In the genomic region with DNA sequence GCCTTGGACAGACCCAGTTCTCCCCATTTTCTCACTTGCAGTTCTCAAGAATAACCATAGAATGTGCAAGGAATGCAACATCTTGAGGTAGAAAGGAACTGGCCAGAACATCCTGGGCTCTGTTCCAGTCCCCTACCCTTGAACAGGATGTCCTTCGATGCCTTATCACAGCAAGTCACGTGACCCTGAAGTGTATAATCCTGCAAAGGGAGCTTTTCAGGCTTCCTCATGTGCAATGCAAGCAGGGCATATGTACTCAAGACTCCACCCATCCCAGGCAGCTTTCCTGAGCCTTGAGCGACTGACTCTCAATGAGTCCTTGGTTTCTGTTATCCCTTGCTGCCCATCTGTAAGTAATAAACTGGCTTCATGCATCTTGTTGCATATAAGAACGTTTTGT, we compare ENCODE assay signal across 2 cellular contexts.
TF ChIP-seq lines count a peak whose summit lies in the region.

No MANE protein-coding gene starts in this region.

TF ChIP-seq in SK-N-SH, 30 proteins besides CTCF, POLR2A, EP300 and RAD21 (continued from another document):
- TF ChIP-seq YY1 (IDR thresholded peaks at IDR 0.05; ENCODE audit: low read depth) = no peak
- TF ChIP-seq, protein P1, sequence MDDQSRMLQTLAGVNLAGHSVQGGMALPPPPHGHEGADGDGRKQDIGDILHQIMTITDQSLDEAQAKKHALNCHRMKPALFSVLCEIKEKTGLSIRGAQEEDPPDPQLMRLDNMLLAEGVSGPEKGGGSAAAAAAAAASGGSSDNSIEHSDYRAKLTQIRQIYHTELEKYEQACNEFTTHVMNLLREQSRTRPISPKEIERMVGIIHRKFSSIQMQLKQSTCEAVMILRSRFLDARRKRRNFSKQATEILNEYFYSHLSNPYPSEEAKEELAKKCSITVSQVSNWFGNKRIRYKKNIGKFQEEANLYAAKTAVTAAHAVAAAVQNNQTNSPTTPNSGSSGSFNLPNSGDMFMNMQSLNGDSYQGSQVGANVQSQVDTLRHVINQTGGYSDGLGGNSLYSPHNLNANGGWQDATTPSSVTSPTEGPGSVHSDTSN (IDR thresholded peaks at IDR 0.05) = no peak

TF ChIP-seq in SK-N-SH treated with all-trans-retinoic acid at 6 μM for 48 hours, 23 proteins besides CTCF, POLR2A, EP300 and RAD21 (continued from another document):
- TF ChIP-seq CSRNP3 (CRISPR knock-in tag; IDR thresholded peaks at IDR 0.05) (no peak), POU6F1 (CRISPR knock-in tag; IDR thresholded peaks at IDR 0.05; ENCODE audit: borderline replicate concordance, low read depth) (no peak), PATZ1 (CRISPR knock-in tag; IDR thresholded peaks at IDR 0.05; ENCODE audit: borderline replicate concordance) (no peak), ZNF8 (CRISPR knock-in tag; IDR thresholded peaks at IDR 0.05) (no peak), ZNF70 (CRISPR knock-in tag; IDR thresholded peaks at IDR 0.05) (no peak), TOX (CRISPR knock-in tag; IDR thresholded peaks at IDR 0.05; ENCODE audit: borderline replicate concordance) (no peak), TCF4 (CRISPR knock-in tag; IDR thresholded peaks at IDR 0.05; ENCODE audit: borderline replicate concordance) (no peak), GLIS3 (CRISPR knock-in tag; IDR thresholded peaks at IDR 0.05) (no peak), ZNF565 (CRISPR knock-in tag; conservative IDR thresholded peaks at IDR 0.05; ENCODE audit: low read depth) (no peak)
- TF ChIP-seq, protein P2, sequence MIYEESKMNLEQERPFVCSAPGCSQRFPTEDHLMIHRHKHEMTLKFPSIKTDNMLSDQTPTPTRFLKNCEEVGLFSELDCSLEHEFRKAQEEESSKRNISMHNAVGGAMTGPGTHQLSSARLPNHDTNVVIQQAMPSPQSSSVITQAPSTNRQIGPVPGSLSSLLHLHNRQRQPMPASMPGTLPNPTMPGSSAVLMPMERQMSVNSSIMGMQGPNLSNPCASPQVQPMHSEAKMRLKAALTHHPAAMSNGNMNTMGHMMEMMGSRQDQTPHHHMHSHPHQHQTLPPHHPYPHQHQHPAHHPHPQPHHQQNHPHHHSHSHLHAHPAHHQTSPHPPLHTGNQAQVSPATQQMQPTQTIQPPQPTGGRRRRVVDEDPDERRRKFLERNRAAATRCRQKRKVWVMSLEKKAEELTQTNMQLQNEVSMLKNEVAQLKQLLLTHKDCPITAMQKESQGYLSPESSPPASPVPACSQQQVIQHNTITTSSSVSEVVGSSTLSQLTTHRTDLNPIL (CRISPR knock-in tag; IDR thresholded peaks at IDR 0.05; ENCODE audit: low read depth) = no peak
- TF ChIP-seq, protein P3, sequence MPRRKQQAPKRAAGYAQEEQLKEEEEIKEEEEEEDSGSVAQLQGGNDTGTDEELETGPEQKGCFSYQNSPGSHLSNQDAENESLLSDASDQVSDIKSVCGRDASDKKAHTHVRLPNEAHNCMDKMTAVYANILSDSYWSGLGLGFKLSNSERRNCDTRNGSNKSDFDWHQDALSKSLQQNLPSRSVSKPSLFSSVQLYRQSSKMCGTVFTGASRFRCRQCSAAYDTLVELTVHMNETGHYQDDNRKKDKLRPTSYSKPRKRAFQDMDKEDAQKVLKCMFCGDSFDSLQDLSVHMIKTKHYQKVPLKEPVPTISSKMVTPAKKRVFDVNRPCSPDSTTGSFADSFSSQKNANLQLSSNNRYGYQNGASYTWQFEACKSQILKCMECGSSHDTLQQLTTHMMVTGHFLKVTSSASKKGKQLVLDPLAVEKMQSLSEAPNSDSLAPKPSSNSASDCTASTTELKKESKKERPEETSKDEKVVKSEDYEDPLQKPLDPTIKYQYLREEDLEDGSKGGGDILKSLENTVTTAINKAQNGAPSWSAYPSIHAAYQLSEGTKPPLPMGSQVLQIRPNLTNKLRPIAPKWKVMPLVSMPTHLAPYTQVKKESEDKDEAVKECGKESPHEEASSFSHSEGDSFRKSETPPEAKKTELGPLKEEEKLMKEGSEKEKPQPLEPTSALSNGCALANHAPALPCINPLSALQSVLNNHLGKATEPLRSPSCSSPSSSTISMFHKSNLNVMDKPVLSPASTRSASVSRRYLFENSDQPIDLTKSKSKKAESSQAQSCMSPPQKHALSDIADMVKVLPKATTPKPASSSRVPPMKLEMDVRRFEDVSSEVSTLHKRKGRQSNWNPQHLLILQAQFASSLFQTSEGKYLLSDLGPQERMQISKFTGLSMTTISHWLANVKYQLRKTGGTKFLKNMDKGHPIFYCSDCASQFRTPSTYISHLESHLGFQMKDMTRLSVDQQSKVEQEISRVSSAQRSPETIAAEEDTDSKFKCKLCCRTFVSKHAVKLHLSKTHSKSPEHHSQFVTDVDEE (CRISPR knock-in tag; IDR thresholded peaks at IDR 0.05) = no peak
TF ChIP-seq in SK-N-SH treated with all-trans-retinoic acid at 6 μM for 48 hours: peak in this region for 0.
